ENCODE assay signal across 7 cellular contexts in genomic region chr17:43780135-43780534, GRCh38. TPM values are rescaled to one million over a fixed set of nuclear protein-coding genes. Genes with fewer than 3 reads are reported as not detected.
DNase-seq lines count a peak whose midpoint lies in the region; ATAC-seq and TF ChIP-seq lines count a peak whose summit lies in the region.

Gene CFAP97D1 (plus strand): TSS chr17:43780435. CDS start chr17:43780463, 28 bp downstream.

- peak within 1 kb of the TSS; percentile 70 for H3K4me3 ChIP-seq in Jurkat, Clone E6-1 (ENCODE audit: low read length)
- peak within 1 kb of the TSS; percentile 22 to 81 (median 62) for H3K4me3 ChIP-seq in adrenal gland
- peak within 1 kb of the TSS; percentile 96 for H3K4me3 ChIP-seq in kidney epithelial cell (ENCODE audit: low read depth, low read length)
- H3K4me3 ChIP-seq in stomach smooth muscle (ENCODE audit: low read length in 2 of 2) = peak within 1 kb of the TSS; percentile 58 to 84

- H3K4me1 ChIP-seq in adrenal gland (replicated peaks in 1 of 2) = peaks cover 12 to 30% of the 10 kb centered on the region in 2 donors
- H3K4me1 ChIP-seq in stomach smooth muscle (ENCODE audit: control insufficient read depth, insufficient read depth, low read length) = peaks cover 24% of the 10 kb centered on the region

- TF ChIP-seq CTCF in adrenal gland (IDR thresholded peaks at IDR 0.05) = no peak
- TF ChIP-seq CTCF in kidney epithelial cell (IDR thresholded peaks at IDR 0.05; ENCODE audit: insufficient read depth, low read length, poor library complexity, severe bottlenecking) = no peak

- peaks cover 0 to 2% of the 10 kb centered on the region in 2 donors for H3K36me3 ChIP-seq in adrenal gland (replicated peaks in 1 of 2)
- H3K36me3 ChIP-seq in kidney epithelial cell (ENCODE audit: control insufficient read depth, insufficient read depth, low read length) = no peaks in the 10 kb centered on the region
- peaks cover 0 to 2% of the 10 kb centered on the region in 2 donors for H3K36me3 ChIP-seq in stomach smooth muscle (ENCODE audit: control insufficient read depth in 2 of 2, insufficient read depth in 2 of 2, low read length in 2 of 2)

- no peaks in the 10 kb centered on the region for H3K27me3 ChIP-seq in adrenal gland
- H3K27me3 ChIP-seq in kidney epithelial cell (ENCODE audit: control insufficient read depth, insufficient read depth, low read length) = no peaks in the 10 kb centered on the region
- H3K27me3 ChIP-seq in stomach smooth muscle (ENCODE audit: control insufficient read depth in 1 of 2, insufficient read depth in 2 of 2, low read length in 2 of 2) = no peaks in the 10 kb centered on the region

- no peak for ATAC-seq in GM21423 (IDR thresholded peaks at IDR 0.05; ENCODE audit: unreplicated experiment)

- no peak for TF ChIP-seq POLR2A in adrenal gland (IDR thresholded peaks at IDR 0.05)

- peak within 1 kb of the TSS; percentile 78 to 80 for H3K9ac ChIP-seq in stomach smooth muscle (ENCODE audit: low read length in 2 of 2)

- intact Hi-C loops in adrenal gland (cut with DNase I) = loop anchor here (5.0 to 10.0 kb wide), 2 partner anchors 55 to 67 kb away; partner anchors contain the start of genes CD300LG (in 1 of the 2) and MPP3 (in 1 of the 2)

- H3K9me3 ChIP-seq in adrenal gland (replicated peaks in 1 of 3) = no peaks in the 10 kb centered on the region
- H3K9me3 ChIP-seq in stomach smooth muscle (ENCODE audit: control insufficient read depth in 2 of 2, low read length in 2 of 2) = no peaks in the 10 kb centered on the region

- H3K27ac ChIP-seq in adrenal gland (peak within 1 kb of the TSS in 4 of 5 donors; percentile 98 to 100 (median 100)), stomach smooth muscle (ENCODE audit: low read length) (peak within 1 kb of the TSS; percentile 58)

- no peak for DNase-seq in Jurkat, Clone E6-1 (ENCODE audit: low read depth, low spot score)
- DNase-seq in adrenal gland (peak in 1 of 7 donors; percentile 53), kidney epithelial cell (ENCODE audit: low read depth) (no peak), mesenteric fat pad (ENCODE audit: low spot score) (no peak)
- DNase-seq in stimulated activated naive CD4-positive, alpha-beta T cell (lab: John Stamatoyannopoulos, UW) = no peak

- 38 to 64% (median 51%) methylated on average over 6 to 7 of the region's 7 CpGs for WGBS in adrenal gland, 4 donors

RNA-seq across cellular contexts. Expression of gene CFAP97D1, which starts in this region (rescaled TPM):
- not detected for polyA plus RNA-seq in Jurkat, Clone E6-1 (2012; ENCODE audit: insufficient read depth, insufficient read length)
- total RNA-seq in adrenal gland (under 1 TPM in 1 of 8 donors, not detected in 7; 0.28 TPM), kidney epithelial cell (not detected in 2 replicates), mesenteric fat pad (not detected)
- not detected for polyA plus RNA-seq in adrenal gland
